18 cellular contexts compared by ENCODE assay signal in the genomic region with DNA sequence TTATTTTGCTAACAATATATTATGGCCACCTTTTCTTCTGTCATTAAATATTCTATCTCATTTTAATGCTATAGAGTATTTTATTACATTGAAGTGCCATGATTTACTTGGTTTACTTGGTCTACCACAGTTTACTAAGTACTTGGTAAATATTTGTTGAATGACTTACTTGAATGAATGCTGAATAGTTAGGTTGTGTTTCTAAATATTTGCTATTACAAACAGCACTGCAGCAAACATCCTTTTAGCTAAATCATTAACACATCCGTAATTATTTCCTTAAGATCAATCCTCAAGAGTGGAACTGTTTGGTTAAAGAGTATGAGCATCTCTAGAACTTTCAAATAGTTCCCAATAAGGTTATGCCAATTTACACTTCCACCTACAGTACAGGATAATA.
DNase-seq lines count a peak whose midpoint lies in the region; ATAC-seq, FAIRE-seq and TF ChIP-seq lines count a peak whose summit lies in the region.
"Had no signal": no experiment of that assay in that cellular context is flagged by ENCODE, and none has a peak within 500 bp of the region (broad histone marks: within the 10 kb centered on the region; RNA-seq: fewer than 3 reads in every experiment).

No MANE protein-coding gene starts in this region.

- DNase-seq in DMS53 (lab: John Stamatoyannopoulos, UW) = peak; percentile 67
- DNase-seq in HepG2 (ENCODE audit: low spot score) = no peak
- DNase-seq in NCI-H1092 treated with DMSO at 0.1 percent for 48 hours (lab: John Stamatoyannopoulos, UW) = no peak
- DNase-seq in amygdala (lab: John Stamatoyannopoulos, UW) = no peak
- no peak for DNase-seq in DMS153 (lab: John Stamatoyannopoulos, UW)
- DNase-seq: CD4-positive, CD25-positive, alpha-beta regulatory T cell; CD8-positive, alpha-beta memory T cell; DMS79 treated with DMSO at 0.1 percent for 48 hours; GF-D8; H9 had no signal

- POLR2A ChIA-PET in HepG2 (lab: Yijun Ruan, JAX) = no interaction called here

- ATAC-seq in HepG2 = no peak
- ATAC-seq: GM23338, HCT116 had no signal

- H3K9me3 ChIP-seq in HepG2 (ENCODE audit: low read length) = no peaks in the 10 kb centered on the region
- H3K9me3 ChIP-seq: BLaER1 had no signal

- H3K4me3 ChIP-seq in KMS-11 (IDR thresholded peaks at IDR 0.05; ENCODE audit: insufficient read depth, low read depth, low read length) (no peak overlapping the region), HepG2 (replicated peaks in 1 of 3; ENCODE audit: insufficient read depth in 1 of 3, low read depth in 2 of 3, low read length in 3 of 3) (no peak overlapping the region)
- H3K4me3 ChIP-seq: BLaER1, GM23338 had no signal

- BruUV-seq in HepG2 (replicated peaks; lab: Mats Ljungman, UMichigan) = no TSS peak

- H3K4me2 ChIP-seq in KMS-11 (0 out of 2 replicates have a peak overlapping the region, but pooled peaks have one; percentile 89), HepG2 (ENCODE audit: low read depth, low read length) (no peak overlapping the region)
- H3K4me2 ChIP-seq: BLaER1, GM23338 had no signal

- no peaks in the 10 kb centered on the region for H3K79me2 ChIP-seq in KMS-11 (ENCODE audit: insufficient read depth, low read depth)
- H3K79me2 ChIP-seq in HepG2 (ENCODE audit: insufficient read depth, low read length) = no peaks in the 10 kb centered on the region

- H3K4me1 ChIP-seq in KMS-11 (ENCODE audit: low read depth, poor library complexity, severe bottlenecking) = peaks cover 33% of the 10 kb centered on the region
- H3K4me1 ChIP-seq in HepG2 (ENCODE audit: insufficient read depth, low read length) = no peaks in the 10 kb centered on the region

- CTCF ChIA-PET in HepG2 (lab: Yijun Ruan, JAX; ENCODE audit: low intra/inter-chr PET ratio, low total read pairs) = no interaction called here

- H3K36me3 ChIP-seq in KMS-11 (ENCODE audit: insufficient read depth) (no peaks in the 10 kb centered on the region), HepG2 (replicated peaks in 1 of 2; ENCODE audit: control insufficient read depth in 1 of 2, insufficient read depth in 2 of 2, low read length in 2 of 2) (no peaks in the 10 kb centered on the region)
- H3K36me3 ChIP-seq: BLaER1 had no signal

- no peak overlapping the region for H2AFZ ChIP-seq in KMS-11 (ENCODE audit: low read depth)
- no peak overlapping the region for H2AFZ ChIP-seq in HepG2 (ENCODE audit: low read length)
- H2AFZ ChIP-seq: GM23338 had no signal

- in situ Hi-C loops in HepG2 (cut with HindIII; ENCODE audit: extremely low pct_ligation_motif_present, low pct_unique_long_range_greater_than_20kb) = no loop called here

- 0% methylated on average over 1 of the region's 1 CpG for WGBS in HepG2 (ENCODE audit: low lambda C conversion rate)

- H3K9ac ChIP-seq in KMS-11 = no peak overlapping the region
- no peak overlapping the region for H3K9ac ChIP-seq in HepG2 (ENCODE audit: insufficient read depth, low read depth, low read length)
- H3K9ac ChIP-seq: BLaER1 had no signal

- intact Hi-C loops in HepG2 (cut with micrococcal nuclease; ENCODE audit: unreplicated experiment) = no loop called here

- no peak for TF ChIP-seq RAD21 in HepG2 (CRISPR knock-in tag; IDR thresholded peaks at IDR 0.05)

- FAIRE-seq in HepG2 (lab: Jason Lieb, UNC) = no peak
- FAIRE-seq: A204.1, GM12891, GM18507 had no signal

- H4K20me1 ChIP-seq in KMS-11 (ENCODE audit: insufficient read depth) (no peaks in the 10 kb centered on the region), HepG2 (ENCODE audit: insufficient read depth, low read length) (no peaks in the 10 kb centered on the region)
- H4K20me1 ChIP-seq: BLaER1 had no signal

- no peak for TF ChIP-seq POLR2A in HepG2 (IDR thresholded peaks at IDR 0.05; ENCODE audit: insufficient read depth in 1 of 2, low read depth in 2 of 2, low read length in 2 of 2)

- H3K27me3 ChIP-seq in KMS-11 (ENCODE audit: insufficient read depth, low read depth) (no peaks in the 10 kb centered on the region), HepG2 (ENCODE audit: control insufficient read depth in 1 of 2, insufficient read depth in 2 of 2, low read length in 2 of 2) (no peaks in the 10 kb centered on the region)
- H3K27me3 ChIP-seq: BLaER1 had no signal

- H3K27ac ChIP-seq in KMS-11 = no peak overlapping the region
- no peak overlapping the region for H3K27ac ChIP-seq in HepG2 (ENCODE audit: extremely low read length, insufficient read depth, low read length)
- H3K27ac ChIP-seq: BLaER1, C4-2B had no signal

- TF ChIP-seq CTCF in KMS-11 (conservative IDR thresholded peaks at IDR 0.05; ENCODE audit: low read depth, low read length) (no peak), HepG2 (CRISPR knock-in tag; IDR thresholded peaks at IDR 0.05) (no peak)

- no peak for TF ChIP-seq EP300 in HepG2 (IDR thresholded peaks at IDR 0.05; ENCODE audit: low read depth in 2 of 2, low read length in 2 of 2)
- TF ChIP-seq EP300 in HepG2 (CRISPR knock-in tag; IDR thresholded peaks at IDR 0.05; ENCODE audit: borderline replicate concordance) = no peak

TF ChIP-seq in HepG2, 621 proteins besides CTCF, POLR2A, EP300 and RAD21:
- TF ChIP-seq, protein P1, sequence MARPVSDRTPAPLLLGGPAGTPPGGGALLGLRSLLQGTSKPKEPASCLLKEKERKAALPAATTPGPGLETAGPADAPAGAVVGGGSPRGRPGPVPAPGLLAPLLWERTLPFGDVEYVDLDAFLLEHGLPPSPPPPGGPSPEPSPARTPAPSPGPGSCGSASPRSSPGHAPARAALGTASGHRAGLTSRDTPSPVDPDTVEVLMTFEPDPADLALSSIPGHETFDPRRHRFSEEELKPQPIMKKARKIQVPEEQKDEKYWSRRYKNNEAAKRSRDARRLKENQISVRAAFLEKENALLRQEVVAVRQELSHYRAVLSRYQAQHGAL (CRISPR knock-in tag; IDR thresholded peaks at IDR 0.05; ENCODE audit: not compliant biosample characterization) = no peak
- no peak for TF ChIP-seq ZNF615 (CRISPR knock-in tag; IDR thresholded peaks at IDR 0.05; ENCODE audit: borderline replicate concordance)
- TF ChIP-seq, protein P2, sequence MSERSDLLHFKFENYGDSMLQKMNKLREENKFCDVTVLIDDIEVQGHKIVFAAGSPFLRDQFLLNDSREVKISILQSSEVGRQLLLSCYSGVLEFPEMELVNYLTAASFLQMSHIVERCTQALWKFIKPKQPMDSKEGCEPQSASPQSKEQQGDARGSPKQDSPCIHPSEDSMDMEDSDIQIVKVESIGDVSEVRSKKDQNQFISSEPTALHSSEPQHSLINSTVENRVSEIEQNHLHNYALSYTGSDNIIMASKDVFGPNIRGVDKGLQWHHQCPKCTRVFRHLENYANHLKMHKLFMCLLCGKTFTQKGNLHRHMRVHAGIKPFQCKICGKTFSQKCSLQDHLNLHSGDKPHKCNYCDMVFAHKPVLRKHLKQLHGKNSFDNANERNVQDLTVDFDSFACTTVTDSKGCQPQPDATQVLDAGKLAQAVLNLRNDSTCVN (CRISPR knock-in tag; IDR thresholded peaks at IDR 0.05; ENCODE audit: borderline replicate concordance) = no peak
- TF ChIP-seq SRSF9 (IDR thresholded peaks at IDR 0.05; ENCODE audit: borderline replicate concordance, insufficient read depth, low read depth, low read length, poor library complexity, severe bottlenecking) = no peak
- no peak for TF ChIP-seq GATAD2A (CRISPR knock-in tag; IDR thresholded peaks at IDR 0.05)
- no peak for TF ChIP-seq FOXP1 (IDR thresholded peaks at IDR 0.05)
- TF ChIP-seq FOXP1 (CRISPR knock-in tag; IDR thresholded peaks at IDR 0.05) = peak; percentile 27; the same call in 1 of the 2 replicates
- TF ChIP-seq FOXA3 (CRISPR knock-in tag; IDR thresholded peaks at IDR 0.05) = peak; percentile 13; the same call in 1 of the 2 replicates
- TF ChIP-seq, protein P3, sequence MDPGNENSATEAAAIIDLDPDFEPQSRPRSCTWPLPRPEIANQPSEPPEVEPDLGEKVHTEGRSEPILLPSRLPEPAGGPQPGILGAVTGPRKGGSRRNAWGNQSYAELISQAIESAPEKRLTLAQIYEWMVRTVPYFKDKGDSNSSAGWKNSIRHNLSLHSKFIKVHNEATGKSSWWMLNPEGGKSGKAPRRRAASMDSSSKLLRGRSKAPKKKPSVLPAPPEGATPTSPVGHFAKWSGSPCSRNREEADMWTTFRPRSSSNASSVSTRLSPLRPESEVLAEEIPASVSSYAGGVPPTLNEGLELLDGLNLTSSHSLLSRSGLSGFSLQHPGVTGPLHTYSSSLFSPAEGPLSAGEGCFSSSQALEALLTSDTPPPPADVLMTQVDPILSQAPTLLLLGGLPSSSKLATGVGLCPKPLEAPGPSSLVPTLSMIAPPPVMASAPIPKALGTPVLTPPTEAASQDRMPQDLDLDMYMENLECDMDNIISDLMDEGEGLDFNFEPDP (CRISPR knock-in tag; conservative IDR thresholded peaks at IDR 0.05) = no peak
- TF ChIP-seq ZNF780A (CRISPR knock-in tag; IDR thresholded peaks at IDR 0.05) = no peak
